Comparison of ENCODE assay signal across 30 cellular contexts in the genomic region with DNA sequence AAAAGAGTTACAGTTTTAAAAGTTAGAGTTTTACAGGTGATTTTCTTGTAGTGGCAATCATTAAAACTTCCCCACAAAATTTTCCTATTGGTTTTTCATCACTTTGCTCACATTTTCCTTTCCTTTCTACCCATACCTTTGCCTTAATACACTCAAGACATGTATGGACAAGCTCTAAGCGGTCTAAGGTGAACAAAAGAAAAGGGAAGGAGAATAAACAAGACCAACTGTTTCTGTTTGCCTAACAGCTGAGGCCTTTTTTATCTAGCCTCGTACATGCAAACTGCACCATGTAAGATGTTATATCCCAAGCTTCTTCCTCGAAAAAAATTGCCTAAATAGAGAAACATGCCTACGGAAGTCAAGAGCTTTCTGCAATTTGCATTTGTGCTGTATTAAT. TPM values are rescaled to one million over a fixed set of nuclear protein-coding genes. Genes with fewer than 3 reads are reported as not detected.
DNase-seq lines count a peak whose midpoint lies in the region; ATAC-seq, FAIRE-seq and TF ChIP-seq lines count a peak whose summit lies in the region.
"Had no signal": no experiment of that assay in that cellular context is flagged by ENCODE, and none has a peak within 500 bp of the region (broad histone marks: within the 10 kb centered on the region; RNA-seq: fewer than 3 reads in every experiment).

No MANE protein-coding gene starts in this region.

- no peaks in the 10 kb centered on the region for H3K9me3 ChIP-seq in WERI-Rb-1 (ENCODE audit: severe bottlenecking)
- H3K9me3 ChIP-seq in ascending aorta, result no peaks in the 10 kb centered on the region
- H3K9me3 ChIP-seq: thoracic aorta, uterus had no signal

- DNase-seq in GM23338 (ENCODE audit: low spot score) (no peak), NCI-H146 (lab: John Stamatoyannopoulos, UW) (peak; percentile 82), WERI-Rb-1 (no peak), ascending aorta (ENCODE audit: low spot score in 2 of 2) (no peak), GF-D8 (lab: John Stamatoyannopoulos, UW) (no peak)
- DNase-seq: activated CD8-positive, alpha-beta T cell treated with anti-CD3 and anti-CD28 coated beads for 36 hours; activated naive CD8-positive, alpha-beta T cell treated with anti-CD3 and anti-CD28 coated beads, Interleukin-2, amount 10 ng/mL, durations not matched to agents 7 days and 5 days; central memory CD4-positive, alpha-beta T cell; EL; endodermal cell; H7; hypothalamus; immature natural killer cell; left lung; mesendoderm; NCI-H1694; NCI-H526 treated with DMSO at 0.1 percent for 48 hours; nucleus accumbens; stimulated activated naive CD8-positive, alpha-beta T cell treated with anti-CD3 and anti-CD28 coated beads, Interleukin-15, Interleukin-2, amounts not matched to agents 100 U/mL and 50 U/mL, for 24 hours; T-helper 2 cell; uterus had no signal

- no peaks in the 10 kb centered on the region for H3K36me3 ChIP-seq in GM23338 (ENCODE audit: insufficient read depth)
- H3K36me3 ChIP-seq in WERI-Rb-1, result no peaks in the 10 kb centered on the region
- no peaks in the 10 kb centered on the region for H3K36me3 ChIP-seq in ascending aorta
- H3K36me3 ChIP-seq: left lung, thoracic aorta, uterus had no signal

- no peak for ATAC-seq in GM23338
- no peak for ATAC-seq in HG03135 (IDR thresholded peaks at IDR 0.05; ENCODE audit: unreplicated experiment)
- no peak for ATAC-seq in GM21367 (IDR thresholded peaks at IDR 0.05; ENCODE audit: unreplicated experiment)
- ATAC-seq: activated CD8-positive, alpha-beta T cell treated with anti-CD3 and anti-CD28 coated beads for 36 hours; K562; left lung; stimulated activated naive CD8-positive, alpha-beta T cell treated with anti-CD3 and anti-CD28 coated beads, Interleukin-15, Interleukin-2, amounts not matched to agents 100 U/mL and 50 U/mL, for 24 hours had no signal

- H3K4me3 ChIP-seq in GM23338, result no peak overlapping the region
- H3K4me3 ChIP-seq in WERI-Rb-1 (ENCODE audit: low read depth, low read length), result no peak overlapping the region
- H3K4me3 ChIP-seq in ascending aorta, result no peak overlapping the region
- H3K4me3 ChIP-seq: BLaER1 treated with 17β-estradiol and CSF1 and Interleukin-3, amounts not matched to agents 10 nM and 100 nM; K562; left lung; thoracic aorta; uterus had no signal

- no peaks in the 10 kb centered on the region for H3F3A ChIP-seq in GM23338 (replicated peaks; ENCODE audit: low read depth)

- no peak overlapping the region for H3K4me3 Mint-ChIP-seq in GM23338
- H3K4me3 Mint-ChIP-seq: activated CD8-positive, alpha-beta T cell treated with anti-CD3 and anti-CD28 coated beads for 36 hours; activated naive CD8-positive, alpha-beta T cell treated with anti-CD3 and anti-CD28 coated beads, Interleukin-2, amount 10 ng/mL, durations not matched to agents 7 days and 5 days; dendritic cell treated with granulocyte-macrophage colony-stimulating factor and Interleukin-4, amounts not matched to agents 40 ng/mL and 50 ng/mL, for 4 days; endodermal cell; immature natural killer cell had no signal

- H3K27me3 Mint-ChIP-seq in GM23338 (ENCODE audit: insufficient read depth, low read depth, poor library complexity), result peaks cover 2% of the 10 kb centered on the region
- H3K27me3 Mint-ChIP-seq: activated CD8-positive, alpha-beta T cell treated with anti-CD3 and anti-CD28 coated beads for 36 hours; activated naive CD8-positive, alpha-beta T cell treated with anti-CD3 and anti-CD28 coated beads, Interleukin-2, amount 10 ng/mL, durations not matched to agents 7 days and 5 days; dendritic cell treated with granulocyte-macrophage colony-stimulating factor and Interleukin-4, amounts not matched to agents 40 ng/mL and 50 ng/mL, for 4 days had no signal

- H4K20me1 ChIP-seq in GM23338 (replicated peaks; ENCODE audit: insufficient read depth), result no peaks in the 10 kb centered on the region
- H4K20me1 ChIP-seq: BLaER1 treated with 17β-estradiol and CSF1 and Interleukin-3, amounts not matched to agents 10 nM and 100 nM had no signal

- peak; percentile 5 for FAIRE-seq in islet of Langerhans (lab: Jason Lieb, UNC)
- FAIRE-seq: astrocyte, K562 had no signal

- 0 out of 2 replicates have a peak, but pooled peaks cover 1% of the 10 kb centered on the region for H3K9me2 ChIP-seq in GM23338 (ENCODE audit: insufficient read depth)

- no peaks in the 10 kb centered on the region for H3K36me3 Mint-ChIP-seq in GM23338 (ENCODE audit: low read depth)
- H3K36me3 Mint-ChIP-seq: activated naive CD8-positive, alpha-beta T cell treated with anti-CD3 and anti-CD28 coated beads, Interleukin-2, amount 10 ng/mL, durations not matched to agents 7 days and 5 days had no signal

- intact Hi-C loops in ascending aorta (cut with DNase I), result no loop called here

- 0 out of 2 replicates have a peak overlapping the region, but pooled peaks have one; percentile 46 for H3K27ac Mint-ChIP-seq in GM23338
- H3K27ac Mint-ChIP-seq: activated CD8-positive, alpha-beta T cell treated with anti-CD3 and anti-CD28 coated beads for 36 hours; activated naive CD8-positive, alpha-beta T cell treated with anti-CD3 and anti-CD28 coated beads, Interleukin-2, amount 10 ng/mL, durations not matched to agents 7 days and 5 days; activated T-helper 2 cell treated with anti-CD3 and anti-CD28 coated beads, Interferon-gamma antibody, Interleukin-2, Interleukin-4, amounts not matched to agents 10 μg/mL and 5 μg/mL and 100 μg/mL, durations not matched to agents 14 hours and 24 hours and 36 hours; dendritic cell treated with granulocyte-macrophage colony-stimulating factor and Interleukin-4, amounts not matched to agents 40 ng/mL and 50 ng/mL, for 4 days; endodermal cell; immature natural killer cell had no signal

- no peaks in the 10 kb centered on the region for H3K27me3 ChIP-seq in GM23338 (ENCODE audit: insufficient read depth)
- no peaks in the 10 kb centered on the region for H3K27me3 ChIP-seq in WERI-Rb-1 (ENCODE audit: insufficient read depth, low read depth, severe bottlenecking)
- H3K27me3 ChIP-seq in ascending aorta, result no peaks in the 10 kb centered on the region
- H3K27me3 ChIP-seq: BLaER1 treated with 17β-estradiol and CSF1 and Interleukin-3, amounts not matched to agents 10 nM and 100 nM; left lung; uterus had no signal

- no peak overlapping the region; the same call in 1 of the 2 replicates for H3K27ac ChIP-seq in GM23338 (ENCODE audit: low read depth)
- H3K27ac ChIP-seq in WERI-Rb-1, result peak overlapping the region; percentile 36; the same call in 1 of the 2 replicates
- H3K27ac ChIP-seq in ascending aorta, result no peak overlapping the region
- H3K27ac ChIP-seq: BLaER1 treated with 17β-estradiol and CSF1 and Interleukin-3, amounts not matched to agents 10 nM and 100 nM; left lung; thoracic aorta; uterus had no signal

- H3K4me1 ChIP-seq in GM23338 (ENCODE audit: insufficient read depth), result peaks cover 15% of the 10 kb centered on the region
- H3K4me1 ChIP-seq in ascending aorta, result no peaks in the 10 kb centered on the region
- H3K4me1 ChIP-seq: left lung, uterus had no signal

- no peaks in the 10 kb centered on the region for H3K79me2 ChIP-seq in GM23338 (replicated peaks; ENCODE audit: insufficient read depth)

- 0 out of 2 replicates have a peak overlapping the region, but pooled peaks have one; percentile 35 for H3K4me2 ChIP-seq in GM23338
- H3K4me2 ChIP-seq: BLaER1 treated with 17β-estradiol and CSF1 and Interleukin-3, amounts not matched to agents 10 nM and 100 nM had no signal

- H3K4me1 Mint-ChIP-seq in GM23338, result peaks cover 17% of the 10 kb centered on the region
- H3K4me1 Mint-ChIP-seq: activated naive CD8-positive, alpha-beta T cell treated with anti-CD3 and anti-CD28 coated beads, Interleukin-2, amount 10 ng/mL, durations not matched to agents 7 days and 5 days; immature natural killer cell had no signal

- peaks cover 11% of the 10 kb centered on the region; the same call in 1 of the 3 replicates for H3K9me3 Mint-ChIP-seq in GM23338
- H3K9me3 Mint-ChIP-seq: endodermal cell, immature natural killer cell had no signal

- peak overlapping the region; percentile 92 for H2AFZ ChIP-seq in GM23338

- no peak for TF ChIP-seq CTCF in GM23338 (conservative IDR thresholded peaks at IDR 0.05; ENCODE audit: low read depth in 2 of 2)
- no peak for TF ChIP-seq CTCF in WERI-Rb-1 (IDR thresholded peaks at IDR 0.05; ENCODE audit: low read depth, low read length)
- no peak for TF ChIP-seq CTCF in ascending aorta (IDR thresholded peaks at IDR 0.05)

TF ChIP-seq in GM23338, 12 proteins besides CTCF, POLR2A, EP300 and RAD21 (continues in another document):
- TF ChIP-seq EZH2 (IDR thresholded peaks at IDR 0.05; ENCODE audit: low read depth, unreplicated experiment) (no peak), CREB1 (CRISPR knock-in tag; IDR thresholded peaks at IDR 0.05; ENCODE audit: low read depth) (no peak)

RNA-seq across cellular contexts. Expression of gene TBC1D8, which starts 33.9 kb away (rescaled TPM):
- 36.9 and 39.5 TPM in 2 replicates for total RNA-seq in GM23338 (2014; rRNA removed; shearing (Covaris generic))
- polyA plus RNA-seq in GM23338 (2016; fragmentation: Nextera tagmentation; extraction: Ambion mirVana), result 15.5 and 18.0 TPM in 2 replicates
- total RNA-seq in ascending aorta, result 17.8 TPM
